29 cellular contexts compared by ENCODE assay signal in genomic region chrX:62839596-62839995, GRCh38.
"Had no signal": no experiment of that assay in that cellular context is flagged by ENCODE, and none has a peak within 500 bp of the region (broad histone marks: within the 10 kb centered on the region; RNA-seq: fewer than 3 reads in every experiment).

No MANE protein-coding gene starts in this region.

- H3K4me3 Mint-ChIP-seq: stimulated activated effector memory CD8-positive, alpha-beta T cell treated with anti-CD3 and anti-CD28 coated beads, Interleukin-12 subunit alpha, Interleukin-12 subunit beta, amount 100 ng/mL, for 72 hours; stimulated activated memory B cell treated with anti-CD40 and anti-IgM and Interleukin-4, amounts not matched to agents 10 μg/mL and 1 μg/mL and 100 μg/mL, for 72 hours; stimulated activated naive B cell treated with anti-CD40 and anti-IgM and Interleukin-4, amounts not matched to agents 10 μg/mL and 1 μg/mL and 100 μg/mL, for 72 hours; stimulated activated naive CD8-positive, alpha-beta T cell treated with anti-CD3 and anti-CD28 coated beads, Interleukin-15, amount 100 ng/mL, for 72 hours; stimulated activated naive CD8-positive, alpha-beta T cell treated with anti-CD3 and anti-CD28 coated beads, Interleukin-15, Interleukin-2, amounts not matched to agents 100 ng/mL and 50 ng/mL, for 24 hours; type B pancreatic cell had no signal

- H3K4me3 ChIP-seq: stomach, suprapubic skin, testis, thoracic aorta, thyroid gland, tibial artery, tibial nerve, transverse colon, upper lobe of left lung, upper lobe of right lung, uterus, vagina had no signal

- DNase-seq: stimulated activated CD4-positive, alpha-beta T cell treated with anti-CD3 and anti-CD28 coated beads, Interleukin-2, amount 100 ng/mL, for 48 hours; stimulated activated CD4-positive, alpha-beta T cell treated with anti-CD3 and anti-CD28 coated beads, Interleukin-4, amount 100 ng/mL, for 1 hour; stimulated activated CD4-positive, alpha-beta T cell treated with anti-CD3 and anti-CD28 coated beads, Interleukin-4, amount 100 ng/mL, for 24 hours; stimulated activated CD4-positive, alpha-beta T cell treated with anti-CD3 and anti-CD28 coated beads, Interleukin-4, amount 100 ng/mL, for 4 hours; stimulated activated CD8-positive, alpha-beta memory T cell treated with anti-CD3 and anti-CD28 coated beads, Interleukin-4, amount 100 ng/mL, for 48 hours; stimulated activated naive B cell treated with anti-CD40 and anti-IgM and Interleukin-4, amounts not matched to agents 10 μg/mL and 1 μg/mL and 100 μg/mL, for 72 hours; stimulated activated naive CD4-positive, alpha-beta T cell; stimulated activated naive CD4-positive, alpha-beta T cell treated with Interleukin-2 at 50 U/mL for 16 hours; stimulated activated naive CD8-positive, alpha-beta T cell treated with anti-CD3 and anti-CD28 coated beads, Interleukin-15, amount 100 ng/mL, for 72 hours; stimulated activated naive CD8-positive, alpha-beta T cell treated with anti-CD3 and anti-CD28 coated beads, Interleukin-15, Interleukin-2, amounts not matched to agents 100 U/mL and 50 U/mL, for 24 hours; stomach; substantia nigra; testis; thyroid gland; tibial artery; transverse colon; trophoblast cell; upper lobe of left lung; upper lobe of right lung; uterus had no signal

- H3K9me3 Mint-ChIP-seq: stimulated activated effector memory CD8-positive, alpha-beta T cell treated with anti-CD3 and anti-CD28 coated beads, Interleukin-12 subunit alpha, Interleukin-12 subunit beta, amount 100 ng/mL, for 72 hours; stimulated activated naive CD8-positive, alpha-beta T cell treated with anti-CD3 and anti-CD28 coated beads, Interleukin-15, Interleukin-2, amounts not matched to agents 100 ng/mL and 50 ng/mL, for 24 hours had no signal

- H3K9me3 ChIP-seq: suprapubic skin, testis, thoracic aorta, thyroid gland, tibial artery, tibial nerve, transverse colon, upper lobe of left lung, upper lobe of right lung, uterus, vagina had no signal

- H3K27me3 Mint-ChIP-seq: stimulated activated memory B cell treated with anti-CD40 and anti-IgM and Interleukin-4, amounts not matched to agents 10 μg/mL and 1 μg/mL and 100 μg/mL, for 72 hours; stimulated activated naive B cell treated with anti-CD40 and anti-IgM and Interleukin-4, amounts not matched to agents 10 μg/mL and 1 μg/mL and 100 μg/mL, for 72 hours; stimulated activated naive CD8-positive, alpha-beta T cell treated with anti-CD3 and anti-CD28 coated beads, Interleukin-15, amount 100 ng/mL, for 72 hours; stimulated activated naive CD8-positive, alpha-beta T cell treated with anti-CD3 and anti-CD28 coated beads, Interleukin-15, Interleukin-2, amounts not matched to agents 100 ng/mL and 50 ng/mL, for 24 hours; type B pancreatic cell had no signal

- H3K27ac ChIP-seq: stomach, suprapubic skin, testis, thoracic aorta, thyroid gland, tibial artery, tibial nerve, transverse colon, upper lobe of left lung, upper lobe of right lung, uterus, vagina had no signal

- H3K27me3 ChIP-seq: stomach, suprapubic skin, testis, thyroid gland, tibial artery, tibial nerve, transverse colon, upper lobe of left lung, upper lobe of right lung, uterus, vagina had no signal

- H3K4me1 Mint-ChIP-seq: stimulated activated effector memory CD8-positive, alpha-beta T cell treated with anti-CD3 and anti-CD28 coated beads, Interleukin-12 subunit alpha, Interleukin-12 subunit beta, amount 100 ng/mL, for 72 hours; stimulated activated memory B cell treated with anti-CD40 and anti-IgM and Interleukin-4, amounts not matched to agents 10 μg/mL and 1 μg/mL and 100 μg/mL, for 72 hours; stimulated activated naive B cell treated with anti-CD40 and anti-IgM and Interleukin-4, amounts not matched to agents 10 μg/mL and 1 μg/mL and 100 μg/mL, for 72 hours; stimulated activated naive CD8-positive, alpha-beta T cell treated with anti-CD3 and anti-CD28 coated beads, Interleukin-15, amount 100 ng/mL, for 72 hours had no signal

- H3K4me1 ChIP-seq: stomach, suprapubic skin, testis, thyroid gland, tibial artery, tibial nerve, transverse colon, upper lobe of left lung, upper lobe of right lung, uterus, vagina had no signal

- H3K27ac Mint-ChIP-seq: stimulated activated effector memory CD8-positive, alpha-beta T cell treated with anti-CD3 and anti-CD28 coated beads, Interleukin-12 subunit alpha, Interleukin-12 subunit beta, amount 100 ng/mL, for 72 hours; stimulated activated memory B cell treated with anti-CD40 and anti-IgM and Interleukin-4, amounts not matched to agents 10 μg/mL and 1 μg/mL and 100 μg/mL, for 72 hours; stimulated activated naive B cell treated with anti-CD40 and anti-IgM and Interleukin-4, amounts not matched to agents 10 μg/mL and 1 μg/mL and 100 μg/mL, for 72 hours; stimulated activated naive CD8-positive, alpha-beta T cell treated with anti-CD3 and anti-CD28 coated beads, Interleukin-15, amount 100 ng/mL, for 72 hours; stimulated activated naive CD8-positive, alpha-beta T cell treated with anti-CD3 and anti-CD28 coated beads, Interleukin-15, Interleukin-2, amounts not matched to agents 100 ng/mL and 50 ng/mL, for 24 hours; type B pancreatic cell had no signal

- H3K36me3 Mint-ChIP-seq: stimulated activated effector memory CD8-positive, alpha-beta T cell treated with anti-CD3 and anti-CD28 coated beads, Interleukin-12 subunit alpha, Interleukin-12 subunit beta, amount 100 ng/mL, for 72 hours; stimulated activated memory B cell treated with anti-CD40 and anti-IgM and Interleukin-4, amounts not matched to agents 10 μg/mL and 1 μg/mL and 100 μg/mL, for 72 hours; stimulated activated naive B cell treated with anti-CD40 and anti-IgM and Interleukin-4, amounts not matched to agents 10 μg/mL and 1 μg/mL and 100 μg/mL, for 72 hours; type B pancreatic cell had no signal

- H3K36me3 ChIP-seq: stomach, suprapubic skin, thoracic aorta, thyroid gland, tibial artery, tibial nerve, transverse colon, upper lobe of left lung, upper lobe of right lung, uterus, vagina had no signal

- ATAC-seq: stimulated activated effector memory CD8-positive, alpha-beta T cell treated with anti-CD3 and anti-CD28 coated beads, Interleukin-12 subunit alpha, Interleukin-12 subunit beta, amount 100 ng/mL, for 72 hours; stimulated activated memory B cell treated with anti-CD40 and anti-IgM and Interleukin-4, amounts not matched to agents 10 μg/mL and 1 μg/mL and 100 μg/mL, for 72 hours; stimulated activated naive B cell treated with anti-CD40 and anti-IgM and Interleukin-4, amounts not matched to agents 10 μg/mL and 1 μg/mL and 100 μg/mL, for 72 hours; stimulated activated naive CD8-positive, alpha-beta T cell treated with anti-CD3 and anti-CD28 coated beads, Interleukin-15, amount 100 ng/mL, for 72 hours; stimulated activated naive CD8-positive, alpha-beta T cell treated with anti-CD3 and anti-CD28 coated beads, Interleukin-15, Interleukin-2, amounts not matched to agents 100 U/mL and 50 U/mL, for 24 hours; upper lobe of right lung had no signal

- FAIRE-seq: urothelium cell line had no signal
